ENCODE assay signal across 1 cellular context in genomic region chr3:135981701-135982403, GRCh38.
TF ChIP-seq lines count a peak whose summit lies in the region.

No MANE protein-coding gene starts in this region.

TF ChIP-seq in SK-N-SH treated with all-trans-retinoic acid at 6 μM for 48 hours, 23 proteins besides CTCF, POLR2A, EP300 and RAD21 (continued from another document):
- TF ChIP-seq CREB5 (CRISPR knock-in tag; IDR thresholded peaks at IDR 0.05; ENCODE audit: low read depth): no peak
- TF ChIP-seq ZNF8 (CRISPR knock-in tag; IDR thresholded peaks at IDR 0.05): no peak
- no peak for TF ChIP-seq ZFP3 (CRISPR knock-in tag; IDR thresholded peaks at IDR 0.05)
- TF ChIP-seq RARB (CRISPR knock-in tag; IDR thresholded peaks at IDR 0.05): no peak
- TF ChIP-seq BACH2 (CRISPR knock-in tag; IDR thresholded peaks at IDR 0.05; ENCODE audit: borderline replicate concordance): no peak
- no peak for TF ChIP-seq GLIS3 (CRISPR knock-in tag; IDR thresholded peaks at IDR 0.05)
TF ChIP-seq in SK-N-SH treated with all-trans-retinoic acid at 6 μM for 48 hours: peak in this region for 0.
